In the genomic region with DNA sequence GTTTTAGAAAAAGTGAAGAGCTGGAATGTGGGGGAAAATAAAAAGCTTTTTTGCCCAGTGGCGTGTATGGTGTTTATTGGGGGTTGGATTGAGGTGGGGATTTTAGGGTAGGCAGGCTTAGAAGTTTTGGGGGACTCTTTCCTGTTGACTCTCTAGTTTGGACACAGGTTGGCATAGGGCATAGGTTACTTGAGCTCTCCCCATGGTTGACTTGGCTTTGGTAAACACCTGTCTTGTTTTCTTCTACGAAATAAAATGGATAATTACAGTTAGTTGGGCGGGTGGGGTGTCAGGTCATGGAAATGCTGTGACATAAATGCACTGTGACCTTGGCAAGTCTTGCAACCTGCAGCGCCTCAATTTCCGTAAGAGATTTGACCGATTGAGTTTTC, we compare ENCODE assay signal across 8 cellular contexts. TPM values are rescaled to one million over a fixed set of nuclear protein-coding genes. Genes with fewer than 3 reads are reported as not detected.
A peak's percentile ranks its signal among the peaks of the same experiment; 100 is the strongest.
DNase-seq lines count a peak whose midpoint lies in the region; ATAC-seq and TF ChIP-seq lines count a peak whose summit lies in the region.

No MANE protein-coding gene starts in this region.

- peaks cover 12% of the 10 kb centered on the region for H3K4me1 ChIP-seq in mesendoderm (ENCODE audit: control insufficient read depth, low read depth, low read length)
- peaks cover 0 to 40% (median 28%) of the 10 kb centered on the region in 4 donors for H3K4me1 ChIP-seq in tibial artery

- no peak overlapping the region for H3K18ac ChIP-seq in mesendoderm (ENCODE audit: low read length)

- H3K27me3 Mint-ChIP-seq in activated T-cell treated with anti-CD3 and anti-CD28 coated beads, Interleukin-2, amount 50 U/mL, for 72 hours (ENCODE audit: low read depth): no peaks in the 10 kb centered on the region

- H3K4ac ChIP-seq in mesendoderm (ENCODE audit: low read depth, low read length): no peak overlapping the region

- DNase-seq in activated T-cell treated with anti-CD3 and anti-CD28 coated beads, Interleukin-2, amount 50 U/mL, for 72 hours: no peak
- no peak for DNase-seq in activated T-cell treated with anti-CD3 and anti-CD28 coated beads, Interleukin-2, amount 50 U/mL, for 1 hour
- no peak for DNase-seq in mesendoderm
- no peak for DNase-seq in tibial artery
- DNase-seq in putamen (ENCODE audit: low spot score): no peak
- DNase-seq in NK-92 treated with Interleukin-12 subunit alpha and Interleukin-12 subunit beta, amount 100 ng/mL, for 24 hours (lab: John Stamatoyannopoulos, UW): no peak

- peaks cover 31% of the 10 kb centered on the region for H3K4me1 Mint-ChIP-seq in activated T-cell treated with anti-CD3 and anti-CD28 coated beads, Interleukin-2, amount 50 U/mL, for 72 hours (ENCODE audit: low read depth)

- H3K27ac Mint-ChIP-seq in activated T-cell treated with anti-CD3 and anti-CD28 coated beads, Interleukin-2, amount 50 U/mL, for 72 hours: peak overlapping the region; percentile 50

- H3K79me1 ChIP-seq in mesendoderm (ENCODE audit: low read length): peaks cover 23% of the 10 kb centered on the region

- H3K56ac ChIP-seq in mesendoderm (ENCODE audit: low read length): no peak overlapping the region

- H3K27me3 ChIP-seq in mesendoderm (ENCODE audit: insufficient read depth, low read length, poor library complexity): no peaks in the 10 kb centered on the region
- no peaks in the 10 kb centered on the region for H3K27me3 ChIP-seq in tibial artery

- no peak overlapping the region for H2BK120ac ChIP-seq in mesendoderm (ENCODE audit: low read depth, low read length)

- ATAC-seq in activated T-cell treated with anti-CD3 and anti-CD28 coated beads, Interleukin-2, amount 50 U/mL, for 72 hours (replicated peaks in 1 of 2): no peak
- ATAC-seq in HG02970 (IDR thresholded peaks at IDR 0.05; ENCODE audit: low FRiP score, unreplicated experiment): no peak

- peaks cover 8 to 16% of the 10 kb centered on the region in 2 donors for H3K36me3 Mint-ChIP-seq in activated T-cell treated with anti-CD3 and anti-CD28 coated beads, Interleukin-2, amount 50 U/mL, for 72 hours (ENCODE audit: insufficient read depth in 2 of 2)

- peaks cover 28% of the 10 kb centered on the region for H3K79me2 ChIP-seq in mesendoderm (ENCODE audit: control insufficient read depth, insufficient read depth, low read length)

- no peak overlapping the region for H2BK5ac ChIP-seq in mesendoderm (ENCODE audit: low read length)

- H3K36me3 ChIP-seq in mesendoderm (ENCODE audit: control insufficient read depth, insufficient read depth, low read length): no peaks in the 10 kb centered on the region
- peaks cover 14 to 40% (median 27%) of the 10 kb centered on the region in 3 donors for H3K36me3 ChIP-seq in tibial artery

- H3K9me3 ChIP-seq in tibial artery: no peaks in the 10 kb centered on the region

- no peak for TF ChIP-seq CTCF in tibial artery (IDR thresholded peaks at IDR 0.05)

- H3K9me3 Mint-ChIP-seq in activated T-cell treated with anti-CD3 and anti-CD28 coated beads, Interleukin-2, amount 50 U/mL, for 72 hours: no peaks in the 10 kb centered on the region

- peak overlapping the region; percentile 88 to 91 for H3K4me3 Mint-ChIP-seq in activated T-cell treated with anti-CD3 and anti-CD28 coated beads, Interleukin-2, amount 50 U/mL, for 72 hours

- no peak overlapping the region for H4K8ac ChIP-seq in mesendoderm (ENCODE audit: low read depth, low read length)

- no peak overlapping the region for H3K23ac ChIP-seq in mesendoderm (ENCODE audit: low read length)

- 100% methylated on average over 1 of the region's 6 CpGs for WGBS in mesendoderm (ENCODE audit: extremely low coverage, insufficient coverage, low lambda C conversion rate)

- H4K5ac ChIP-seq in mesendoderm (ENCODE audit: low read length): no peak overlapping the region

- intact Hi-C loops in tibial artery (cut with DNase I; ENCODE audit: low total_unique reads): no loop called here

- H3K27ac ChIP-seq in angular gyrus (ENCODE audit: low read depth, low read length) (peak overlapping the region; percentile 74), mesendoderm (ENCODE audit: low read depth, low read length) (no peak overlapping the region), tibial artery (peak overlapping the region; percentile 86 to 88)

- H2AK5ac ChIP-seq in mesendoderm (ENCODE audit: low read length): no peak overlapping the region

- H3K4me3 ChIP-seq in mesendoderm (ENCODE audit: low read length): peak overlapping the region; percentile 15
- H3K4me3 ChIP-seq in tibial artery: peak overlapping the region; percentile 70 to 90

- no peak overlapping the region for H2BK15ac ChIP-seq in mesendoderm (replicated peaks; ENCODE audit: low read depth)

- H3K9ac ChIP-seq in mesendoderm (ENCODE audit: low read length): no peak overlapping the region

- no peak overlapping the region for H3K4me2 ChIP-seq in mesendoderm (ENCODE audit: low read length)

RNA-seq across cellular contexts. Expression of gene TAOK2, which starts 0.7 kb away (rescaled TPM):
- 10 to 100 TPM; 31.1 to 35.0 TPM for total RNA-seq in activated T-cell treated with anti-CD3 and anti-CD28 coated beads, Interleukin-2, amount 50 U/mL, for 72 hours
- 10.0 TPM for polyA plus RNA-seq in mesendoderm (2013, experiment 1 of 2)
- polyA plus RNA-seq in mesendoderm (2013, experiment 2 of 2): 10.1 TPM

RNA-seq across cellular contexts. Expression of gene TMEM219, which starts 11.1 kb away (rescaled TPM):
- 10 to 100 TPM; 84.5 to 84.7 TPM for total RNA-seq in activated T-cell treated with anti-CD3 and anti-CD28 coated beads, Interleukin-2, amount 50 U/mL, for 72 hours
- 43.5 TPM for polyA plus RNA-seq in mesendoderm (2013, experiment 1 of 2)
- 43.6 TPM for polyA plus RNA-seq in mesendoderm (2013, experiment 2 of 2)

RNA-seq across cellular contexts. Expression of gene HIRIP3, which starts 22.4 kb away (rescaled TPM):
- total RNA-seq in activated T-cell treated with anti-CD3 and anti-CD28 coated beads, Interleukin-2, amount 50 U/mL, for 72 hours: 10 to 100 TPM; 38.8 to 45.8 TPM
- polyA plus RNA-seq in mesendoderm (2013, experiment 1 of 2): 13.5 TPM
- polyA plus RNA-seq in mesendoderm (2013, experiment 2 of 2): 14.8 TPM

RNA-seq across cellular contexts. Expression of gene INO80E, which starts 23.1 kb away (rescaled TPM):
- 100 to 1,000 TPM in 1 of 2 donors, 10 to 100 TPM in 1; 98.5 to 116 TPM for total RNA-seq in activated T-cell treated with anti-CD3 and anti-CD28 coated beads, Interleukin-2, amount 50 U/mL, for 72 hours
- 73.7 TPM for polyA plus RNA-seq in mesendoderm (2013, experiment 1 of 2)
- polyA plus RNA-seq in mesendoderm (2013, experiment 2 of 2): 74.0 TPM

RNA-seq across cellular contexts. Expression of gene DOC2A, which starts 37.8 kb away (rescaled TPM):
- under 1 TPM in 1 of 2 donors, not detected in 1; 0.43 TPM for total RNA-seq in activated T-cell treated with anti-CD3 and anti-CD28 coated beads, Interleukin-2, amount 50 U/mL, for 72 hours
- 0.84 TPM for polyA plus RNA-seq in mesendoderm (2013, experiment 1 of 2)
- polyA plus RNA-seq in mesendoderm (2013, experiment 2 of 2): 0.73 TPM
